Comparison of ENCODE assay signal across 1 cellular context in the genomic region with DNA sequence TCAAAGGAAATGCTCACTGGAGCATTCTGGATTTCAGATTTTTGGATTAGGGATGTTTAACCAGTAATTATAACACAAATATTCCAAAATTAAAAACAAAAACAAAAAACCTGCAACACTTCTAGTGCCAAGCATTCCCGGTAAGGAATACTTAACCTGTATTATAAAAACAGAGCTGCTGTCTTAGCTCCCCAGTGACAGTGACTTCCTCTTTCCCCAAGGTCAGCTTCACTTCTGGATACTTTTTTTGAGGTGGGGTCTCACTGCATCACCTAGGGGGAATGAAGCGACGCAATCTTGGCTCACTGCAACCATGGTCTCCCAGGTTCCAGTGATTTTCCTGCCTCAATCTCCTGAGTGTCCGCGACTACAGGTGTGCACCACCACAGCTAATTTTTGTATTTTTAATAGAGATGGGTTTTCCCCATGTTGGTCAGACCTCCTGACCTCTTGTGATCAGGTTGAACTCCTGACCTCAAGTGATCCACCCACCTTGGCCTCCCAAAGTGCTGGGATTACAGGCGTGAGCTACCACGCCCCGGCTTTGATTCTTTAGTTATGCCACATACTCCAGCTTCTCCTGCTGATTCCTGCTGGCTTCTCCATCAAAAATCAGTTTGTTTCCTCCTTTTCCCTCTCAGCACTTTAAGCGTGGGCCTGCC.
A peak's percentile ranks its signal among the peaks of the same experiment; 100 is the strongest.
TF ChIP-seq lines count a peak whose summit lies in the region.

No MANE protein-coding gene starts in this region.

TF ChIP-seq in GM12878, 131 proteins besides CTCF, POLR2A, EP300 and RAD21:
- TF ChIP-seq BHLHE40 (IDR thresholded peaks at IDR 0.05; ENCODE audit: borderline replicate concordance in 1 of 2, low read depth in 2 of 2, low read length in 1 of 2), result peak; percentile 9; a peak in 1 of 4 replicates
- peak; percentile 95 for TF ChIP-seq NR2F1 (conservative IDR thresholded peaks at IDR 0.05)
- peak; percentile 70; the same call in 1 of the 2 replicates for TF ChIP-seq SPI1 (IDR thresholded peaks at IDR 0.05; ENCODE audit: borderline replicate concordance, insufficient read depth, low read depth, low read length)
- TF ChIP-seq IKZF2 (IDR thresholded peaks at IDR 0.05), result peak; percentile 15 to 37; a peak in 1 of 4 replicates
- 0 out of 2 replicates have a peak, but pooled peaks have one; percentile 4 for TF ChIP-seq NFIC (IDR thresholded peaks at IDR 0.05; ENCODE audit: low read depth, low read length)
- TF ChIP-seq, protein P1, sequence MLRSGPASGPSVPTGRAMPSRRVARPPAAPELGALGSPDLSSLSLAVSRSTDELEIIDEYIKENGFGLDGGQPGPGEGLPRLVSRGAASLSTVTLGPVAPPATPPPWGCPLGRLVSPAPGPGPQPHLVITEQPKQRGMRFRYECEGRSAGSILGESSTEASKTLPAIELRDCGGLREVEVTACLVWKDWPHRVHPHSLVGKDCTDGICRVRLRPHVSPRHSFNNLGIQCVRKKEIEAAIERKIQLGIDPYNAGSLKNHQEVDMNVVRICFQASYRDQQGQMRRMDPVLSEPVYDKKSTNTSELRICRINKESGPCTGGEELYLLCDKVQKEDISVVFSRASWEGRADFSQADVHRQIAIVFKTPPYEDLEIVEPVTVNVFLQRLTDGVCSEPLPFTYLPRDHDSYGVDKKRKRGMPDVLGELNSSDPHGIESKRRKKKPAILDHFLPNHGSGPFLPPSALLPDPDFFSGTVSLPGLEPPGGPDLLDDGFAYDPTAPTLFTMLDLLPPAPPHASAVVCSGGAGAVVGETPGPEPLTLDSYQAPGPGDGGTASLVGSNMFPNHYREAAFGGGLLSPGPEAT (IDR thresholded peaks at IDR 0.05; ENCODE audit: low read depth), result 0 out of 2 replicates have a peak, but pooled peaks have one; percentile 12
- peak; percentile 55; the same call in 1 of the 2 replicates for TF ChIP-seq IKZF1 (conservative IDR thresholded peaks at IDR 0.05)
- peak; percentile 47 for TF ChIP-seq RUNX3 (IDR thresholded peaks at IDR 0.05; ENCODE audit: low read length)
- no peak for TF ChIP-seq CHD2 (IDR thresholded peaks at IDR 0.05; ENCODE audit: borderline replicate concordance, low read depth, low read length)
- TF ChIP-seq STAT1 (conservative IDR thresholded peaks at IDR 0.05), result no peak
TF ChIP-seq in GM12878: peak in this region for 8.
